In the genomic region with DNA sequence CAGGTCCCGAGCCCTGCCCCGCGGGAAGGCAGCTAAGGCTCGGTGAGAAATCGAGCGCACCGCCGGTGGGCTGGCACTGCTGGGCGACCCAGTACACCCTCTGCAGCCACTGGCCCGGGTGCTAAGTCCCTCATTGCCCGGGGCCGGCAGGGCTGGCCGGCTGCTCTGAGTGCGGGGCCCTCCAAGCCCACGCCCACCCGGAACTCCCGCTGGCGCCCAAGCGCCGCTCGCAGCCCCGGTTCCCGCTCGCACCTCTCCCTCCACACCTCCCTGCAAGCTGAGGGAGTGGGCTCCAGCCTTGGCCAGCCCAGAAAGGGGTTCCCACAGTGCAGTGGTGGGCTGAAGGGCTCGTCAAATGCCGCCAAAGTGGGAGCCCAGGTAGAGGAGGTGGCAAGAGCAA, we compare ENCODE assay signal across 6 cellular contexts.
DNase-seq lines count a peak whose midpoint lies in the region; ATAC-seq, FAIRE-seq and TF ChIP-seq lines count a peak whose summit lies in the region.
"Not testable (repeated sequence)": the region's sequence is repeated elsewhere in the genome, so short reads cannot be mapped to it uniquely, and the experiment has no call there.

No MANE protein-coding gene starts in this region.

- DNase-seq in HCT116 (ENCODE audit: low read depth, low spot score); activated naive CD8-positive, alpha-beta T cell treated with anti-CD3 and anti-CD28 coated beads, Interleukin-2, amount 50 U/mL, for 24 hours; HepG2 (ENCODE audit: low spot score); trophoblast cell: not testable (repeated sequence)

- not testable (repeated sequence) for H3K18ac ChIP-seq in trophoblast cell (ENCODE audit: low read length)

- not testable (repeated sequence) for H3K23ac ChIP-seq in trophoblast cell (ENCODE audit: low read length)

- not testable (repeated sequence) for H3K79me1 ChIP-seq in trophoblast cell (ENCODE audit: low read length)

- H3K4me1 ChIP-seq in HCT116 (ENCODE audit: control insufficient read depth in 1 of 2, insufficient read depth in 2 of 2, low read length in 2 of 2) (peaks cover 64 to 80% of the 10 kb centered on the region in 2 experiments), HepG2 (ENCODE audit: insufficient read depth, low read length) (peaks cover 33% of the 10 kb centered on the region), trophoblast cell (ENCODE audit: control insufficient read depth in 1 of 2, insufficient read depth in 2 of 2, low read length in 2 of 2) (peaks cover 12 to 14% of the 10 kb centered on the region in 2 experiments)

- H3K4me3 Mint-ChIP-seq in activated naive CD8-positive, alpha-beta T cell; activated naive CD8-positive, alpha-beta T cell treated with anti-CD3 and anti-CD28 coated beads, Interleukin-2, amount 50 U/mL, for 24 hours; stimulated activated naive CD8-positive, alpha-beta T cell treated with anti-CD3 and anti-CD28 coated beads, Interleukin-15, Interleukin-2, amounts not matched to agents 100 ng/mL and 50 ng/mL, for 24 hours: not testable (repeated sequence)

- H3K9me3 ChIP-seq in HCT116 (ENCODE audit: control insufficient read depth in 1 of 2, insufficient read depth in 1 of 2, low read depth in 1 of 2, low read length in 2 of 2); HepG2 (ENCODE audit: low read length); trophoblast cell (ENCODE audit: insufficient read depth, low read depth, low read length): not testable (repeated sequence)

- H3K4me3 ChIP-seq in HCT116 (replicated peaks in 1 of 2; ENCODE audit: low read depth in 1 of 2, low read length in 2 of 2); HepG2 (replicated peaks in 1 of 3; ENCODE audit: insufficient read depth in 1 of 3, low read depth in 2 of 3, low read length in 3 of 3); trophoblast cell (ENCODE audit: low read depth, low read length): not testable (repeated sequence)

- H4K20me1 ChIP-seq in HCT116 (ENCODE audit: insufficient read depth); HepG2 (ENCODE audit: insufficient read depth, low read length): not testable (repeated sequence)

- H2BK120ac ChIP-seq in trophoblast cell (ENCODE audit: insufficient read depth, low read length, poor library complexity) = peak overlapping the region; percentile 38

- POLR2A ChIA-PET in HCT116 (lab: Charles Lee) (interaction anchor here (0.6 to 30.6 kb wide), 13 partner anchors 8 to 280 kb away, joined by 3 to 680 read pairs (median 14); a partner anchor contains a TSS), HepG2 (lab: Yijun Ruan, JAX) (interaction anchor here (0.6 to 1.4 kb wide), 2 partner anchors 8 to 26 kb away, joined by 3 read pairs; no protein-coding TSS in a partner anchor)

- TF ChIP-seq CTCF in HCT116 (IDR thresholded peaks at IDR 0.05 in 2 of 3, conservative IDR thresholded peaks at IDR 0.05 in 1 of 3; ENCODE audit: borderline replicate concordance in 1 of 3, insufficient read depth in 1 of 3, low read depth in 2 of 3, low read length in 2 of 3); HepG2 (CRISPR knock-in tag; IDR thresholded peaks at IDR 0.05): not testable (repeated sequence)

- not testable (repeated sequence) for H3K9me2 ChIP-seq in HCT116 (ENCODE audit: insufficient read depth)

- ATAC-seq in HCT116; activated naive CD8-positive, alpha-beta T cell treated with anti-CD3 and anti-CD28 coated beads, Interleukin-2, amount 50 U/mL, for 24 hours; HepG2: not testable (repeated sequence)

- not testable (repeated sequence) for H3K9me3 Mint-ChIP-seq in activated naive CD8-positive, alpha-beta T cell (ENCODE audit: low read depth); stimulated activated naive CD8-positive, alpha-beta T cell treated with anti-CD3 and anti-CD28 coated beads, Interleukin-15, Interleukin-2, amounts not matched to agents 100 ng/mL and 50 ng/mL, for 24 hours
- H3K9me3 Mint-ChIP-seq in activated naive CD8-positive, alpha-beta T cell treated with anti-CD3 and anti-CD28 coated beads, Interleukin-2, amount 50 U/mL, for 24 hours = peaks cover 14% of the 10 kb centered on the region

- RAD21 ChIA-PET in HCT116 (lab: Charles Lee; ENCODE audit: low non-redundant PET in 1 of 2, low total read pairs in 2 of 2, uncharacterized antibody in 2 of 2, unreplicated experiment in 2 of 2) = not testable (repeated sequence)

- peak overlapping the region; percentile 69 for H2AK5ac ChIP-seq in trophoblast cell (ENCODE audit: low read length)

- not testable (repeated sequence) for TF ChIP-seq EP300 in HepG2 (IDR thresholded peaks at IDR 0.05; ENCODE audit: low read depth in 2 of 2, low read length in 2 of 2); HepG2 (CRISPR knock-in tag; IDR thresholded peaks at IDR 0.05; ENCODE audit: borderline replicate concordance)

- TF ChIP-seq RAD21 in HCT116 (IDR thresholded peaks at IDR 0.05; ENCODE audit: low read depth); HepG2 (CRISPR knock-in tag; IDR thresholded peaks at IDR 0.05): not testable (repeated sequence)

- peak overlapping the region; percentile 63 for H4K91ac ChIP-seq in trophoblast cell (ENCODE audit: low read depth, low read length)

- not testable (repeated sequence) for FAIRE-seq in HepG2 (lab: Jason Lieb, UNC)

- H3K79me2 ChIP-seq in HCT116 (ENCODE audit: insufficient read depth, low read length); HepG2 (ENCODE audit: insufficient read depth, low read length); trophoblast cell (ENCODE audit: control insufficient read depth, insufficient read depth, low read length, poor library complexity): not testable (repeated sequence)

- peak overlapping the region; percentile 52 for H2BK12ac ChIP-seq in trophoblast cell (ENCODE audit: low read length)

- not testable (repeated sequence) for H2BK5ac ChIP-seq in trophoblast cell (ENCODE audit: low read depth, low read length, poor library complexity)

- H3K14ac ChIP-seq in trophoblast cell (ENCODE audit: low read length) = not testable (repeated sequence)

- 93% methylated on average over 14 of the region's 26 CpGs for WGBS in HepG2 (ENCODE audit: low lambda C conversion rate)
- WGBS in trophoblast cell (ENCODE audit: extremely low coverage, insufficient coverage, insufficient read length) = no CpG with 5 or more reads among the region's 26 CpGs

- peaks cover 72% of the 10 kb centered on the region for H3K4me1 Mint-ChIP-seq in activated naive CD8-positive, alpha-beta T cell (ENCODE audit: low read depth)
- peaks cover 82% of the 10 kb centered on the region for H3K4me1 Mint-ChIP-seq in activated naive CD8-positive, alpha-beta T cell treated with anti-CD3 and anti-CD28 coated beads, Interleukin-2, amount 50 U/mL, for 24 hours
- peaks cover 85% of the 10 kb centered on the region for H3K4me1 Mint-ChIP-seq in stimulated activated naive CD8-positive, alpha-beta T cell treated with anti-CD3 and anti-CD28 coated beads, Interleukin-15, Interleukin-2, amounts not matched to agents 100 ng/mL and 50 ng/mL, for 24 hours (ENCODE audit: low read depth)

- H3K4ac ChIP-seq in trophoblast cell (ENCODE audit: low read depth, low read length) = not testable (repeated sequence)

- not testable (repeated sequence) for H3K4me2 ChIP-seq in HCT116 (ENCODE audit: low read length); HepG2 (ENCODE audit: low read depth, low read length); trophoblast cell (ENCODE audit: low read length)

- H4K12ac ChIP-seq in trophoblast cell (ENCODE audit: low read depth, low read length) = not testable (repeated sequence)

- intact Hi-C loops in HCT116 (cut with micrococcal nuclease); HepG2 (cut with micrococcal nuclease; ENCODE audit: unreplicated experiment): not testable (repeated sequence)

- BruUV-seq in HCT116 (replicated peaks; lab: Mats Ljungman, UMichigan); HepG2 (replicated peaks; lab: Mats Ljungman, UMichigan): not testable (repeated sequence)

- not testable (repeated sequence) for H2AFZ ChIP-seq in HCT116 (ENCODE audit: low read depth, low read length, poor library complexity, severe bottlenecking); HepG2 (ENCODE audit: low read length); trophoblast cell (ENCODE audit: insufficient read depth, low read length, poor library complexity)

- H3K27ac Mint-ChIP-seq in activated naive CD8-positive, alpha-beta T cell = peak overlapping the region; percentile 66
- H3K27ac Mint-ChIP-seq in activated naive CD8-positive, alpha-beta T cell treated with anti-CD3 and anti-CD28 coated beads, Interleukin-2, amount 50 U/mL, for 24 hours = peak overlapping the region; percentile 64
- peak overlapping the region; percentile 75 for H3K27ac Mint-ChIP-seq in stimulated activated naive CD8-positive, alpha-beta T cell treated with anti-CD3 and anti-CD28 coated beads, Interleukin-15, Interleukin-2, amounts not matched to agents 100 ng/mL and 50 ng/mL, for 24 hours

- H3K36me3 Mint-ChIP-seq in activated naive CD8-positive, alpha-beta T cell = not testable (repeated sequence)
- H3K36me3 Mint-ChIP-seq in activated naive CD8-positive, alpha-beta T cell treated with anti-CD3 and anti-CD28 coated beads, Interleukin-2, amount 50 U/mL, for 24 hours (ENCODE audit: low read depth) = peaks cover 20% of the 10 kb centered on the region
- H3K36me3 Mint-ChIP-seq in stimulated activated naive CD8-positive, alpha-beta T cell treated with anti-CD3 and anti-CD28 coated beads, Interleukin-15, Interleukin-2, amounts not matched to agents 100 ng/mL and 50 ng/mL, for 24 hours (ENCODE audit: low read depth) = peaks cover 20% of the 10 kb centered on the region

- H3K27ac ChIP-seq in HCT116 (ENCODE audit: low read depth, low read length) = peak overlapping the region; percentile 69
- H3K27ac ChIP-seq in HepG2 (ENCODE audit: extremely low read length, insufficient read depth, low read length); trophoblast cell (ENCODE audit: low read depth, low read length): not testable (repeated sequence)

- not testable (repeated sequence) for H3K36me3 ChIP-seq in HCT116 (ENCODE audit: control insufficient read depth in 1 of 2, insufficient read depth in 2 of 2, low read length in 2 of 2); HepG2 (replicated peaks in 1 of 2; ENCODE audit: control insufficient read depth in 1 of 2, insufficient read depth in 2 of 2, low read length in 2 of 2); trophoblast cell (ENCODE audit: control insufficient read depth in 1 of 2, insufficient read depth in 2 of 2, low read length in 2 of 2)

- CTCF ChIA-PET in HCT116 (lab: Charles Lee) = interaction anchor here (1.0 to 1.6 kb wide), 2 partner anchors 20 to 280 kb away, joined by 3 to 4 read pairs; no protein-coding TSS in a partner anchor
- CTCF ChIA-PET in HepG2 (lab: Yijun Ruan, JAX; ENCODE audit: low intra/inter-chr PET ratio, low total read pairs) = not testable (repeated sequence)

- not testable (repeated sequence) for H3K9ac ChIP-seq in HCT116 (ENCODE audit: low read length); HepG2 (ENCODE audit: insufficient read depth, low read depth, low read length); trophoblast cell (ENCODE audit: low read length)

- in situ Hi-C loops in HepG2 (cut with HindIII; ENCODE audit: extremely low pct_ligation_motif_present, low pct_unique_long_range_greater_than_20kb) = not testable (repeated sequence)

- TF ChIP-seq POLR2A in HCT116 (IDR thresholded peaks at IDR 0.05; ENCODE audit: borderline replicate concordance, extremely low read depth, insufficient read depth, insufficient read length) = peak; percentile 45
- TF ChIP-seq POLR2A in HepG2 (IDR thresholded peaks at IDR 0.05; ENCODE audit: insufficient read depth in 1 of 2, low read depth in 2 of 2, low read length in 2 of 2) = not testable (repeated sequence)

- H3K27me3 Mint-ChIP-seq in activated naive CD8-positive, alpha-beta T cell; activated naive CD8-positive, alpha-beta T cell treated with anti-CD3 and anti-CD28 coated beads, Interleukin-2, amount 50 U/mL, for 24 hours; stimulated activated naive CD8-positive, alpha-beta T cell treated with anti-CD3 and anti-CD28 coated beads, Interleukin-15, Interleukin-2, amounts not matched to agents 100 ng/mL and 50 ng/mL, for 24 hours: not testable (repeated sequence)

- H4K8ac ChIP-seq in trophoblast cell (ENCODE audit: low read depth, low read length) = peak overlapping the region; percentile 34

- H3K27me3 ChIP-seq in HCT116 (ENCODE audit: insufficient read depth, low read length); HepG2 (ENCODE audit: control insufficient read depth in 1 of 2, insufficient read depth in 2 of 2, low read length in 2 of 2); trophoblast cell (ENCODE audit: insufficient read depth, low read length): not testable (repeated sequence)
